Comparison of ENCODE assay signal across 2 cellular contexts in genomic region chr2:166357950-166358321, GRCh38.
TF ChIP-seq lines count a peak whose summit lies in the region.

No MANE protein-coding gene starts in this region.

TF ChIP-seq in HEK293, 187 proteins besides CTCF, POLR2A, EP300 and RAD21 (continues in another document):
- TF ChIP-seq REST (tag by site-specific recombination; IDR thresholded peaks at IDR 0.05) (peak; percentile 59; the same call in 1 of the 2 replicates), ZNF558 (tag by site-specific recombination; IDR thresholded peaks at IDR 0.05) (0 out of 2 replicates have a peak, but pooled peaks have one; percentile 62), ZNF426 (tag by site-specific recombination; IDR thresholded peaks at IDR 0.05) (peak; percentile 79), ZNF518A (tag by site-specific recombination; conservative IDR thresholded peaks at IDR 0.05; ENCODE audit: low read depth) (peak; percentile 87), ZNF560 (tag by site-specific recombination; IDR thresholded peaks at IDR 0.05; ENCODE audit: borderline replicate concordance) (0 out of 2 replicates have a peak, but pooled peaks have one; percentile 20), ZNF654 (tag by site-specific recombination; IDR thresholded peaks at IDR 0.05; ENCODE audit: low read depth) (peak; percentile 27; the same call in 1 of the 2 replicates), ZNF394 (tag by site-specific recombination; IDR thresholded peaks at IDR 0.05; ENCODE audit: borderline replicate concordance) (peak; percentile 90; the same call in 1 of the 2 replicates), ZNF623 (tag by site-specific recombination; IDR thresholded peaks at IDR 0.05) (peak; percentile 63), ZBTB11 (tag by site-specific recombination; conservative IDR thresholded peaks at IDR 0.05; ENCODE audit: low read depth) (peak; percentile 63; the same call in 1 of the 2 replicates), ZBTB8A (tag by site-specific recombination; IDR thresholded peaks at IDR 0.05) (peak; percentile 69), ZNF555 (tag by site-specific recombination; conservative IDR thresholded peaks at IDR 0.05) (peak; percentile 80), ZNF510 (tag by site-specific recombination; IDR thresholded peaks at IDR 0.05; ENCODE audit: insufficient replicate concordance) (peak; percentile 58), ZNF266 (tag by site-specific recombination; IDR thresholded peaks at IDR 0.05; ENCODE audit: low read depth) (peak; percentile 18; the same call in 1 of the 2 replicates)

TF ChIP-seq in K562, 482 proteins besides CTCF, POLR2A, EP300 and RAD21 (continued from another document):
- TF ChIP-seq CUX1 (CRISPR knock-in tag; IDR thresholded peaks at IDR 0.05), result 0 out of 2 replicates have a peak, but pooled peaks have one; percentile 52
